Comparison of ENCODE assay signal across 8 cellular contexts in genomic region chr21:43713123-43713522, GRCh38. TPM values are rescaled to one million over a fixed set of nuclear protein-coding genes. Genes with fewer than 3 reads are reported as not detected.
DNase-seq lines count a peak whose midpoint lies in the region; ATAC-seq and TF ChIP-seq lines count a peak whose summit lies in the region.
"Not testable (repeated sequence)": the region's sequence is repeated elsewhere in the genome, so short reads cannot be mapped to it uniquely, and the experiment has no call there.

No MANE protein-coding gene starts in this region.

- H3K27ac Mint-ChIP-seq in HFFc6 (peak overlapping the region; percentile 90), chondrocyte (ENCODE audit: unreplicated experiment) (peak overlapping the region; percentile 95)

- not testable (repeated sequence) for H3K27me3 Mint-ChIP-seq in HFFc6 (ENCODE audit: insufficient read depth); chondrocyte (ENCODE audit: low read depth)

- H3K9me2 ChIP-seq in hepatocyte (replicated peaks; ENCODE audit: insufficient read depth), result not testable (repeated sequence)

- not testable (repeated sequence) for H2AFZ ChIP-seq in hepatocyte

- TF ChIP-seq POLR2A in thyroid gland (IDR thresholded peaks at IDR 0.05), result not testable (repeated sequence)

- H3K27ac ChIP-seq in 22Rv1 (peak overlapping the region; percentile 83), SJSA1 (peak overlapping the region; percentile 81), hepatocyte (peak overlapping the region; percentile 96), mucosa of rectum (ENCODE audit: low read depth in 2 of 2, low read length in 2 of 2) (peak overlapping the region; percentile 87 to 91), psoas muscle (peak overlapping the region; percentile 50), thyroid gland (peak overlapping the region; percentile 90 to 95 (median 95))

- not testable (repeated sequence) for DNase-seq in HFFc6; SJSA1 (ENCODE audit: low read depth in 1 of 2, low spot score in 2 of 2); chondrocyte (ENCODE audit: low spot score); hepatocyte (ENCODE audit: low spot score); psoas muscle; thyroid gland

- H4K20me1 ChIP-seq in hepatocyte (ENCODE audit: insufficient read depth, poor library complexity, severe bottlenecking), result not testable (repeated sequence)

- intact Hi-C loops in psoas muscle (cut with DNase I); thyroid gland (cut with DNase I): not testable (repeated sequence)

- H3K4me2 ChIP-seq in hepatocyte, result not testable (repeated sequence)

- not testable (repeated sequence) for H3K4me3 ChIP-seq in SJSA1; hepatocyte; mucosa of rectum (ENCODE audit: low read length in 2 of 2); psoas muscle; thyroid gland (replicated peaks in 1 of 3)

- not testable (repeated sequence) for ATAC-seq in psoas muscle

- H3K4me1 ChIP-seq in SJSA1 (replicated peaks), result peaks cover 16% of the 10 kb centered on the region
- H3K4me1 ChIP-seq in hepatocyte (ENCODE audit: insufficient read depth); psoas muscle: not testable (repeated sequence)
- H3K4me1 ChIP-seq in mucosa of rectum (ENCODE audit: control insufficient read depth in 2 of 2, insufficient read depth in 2 of 2, low read length in 2 of 2), result peaks cover 15 to 24% of the 10 kb centered on the region in 2 donors
- peaks cover 11 to 21% of the 10 kb centered on the region in 2 donors for H3K4me1 ChIP-seq in thyroid gland

- not testable (repeated sequence) for H3K36me3 ChIP-seq in SJSA1; hepatocyte (replicated peaks; ENCODE audit: insufficient read depth, low read depth); mucosa of rectum (ENCODE audit: control insufficient read depth in 2 of 2, insufficient read depth in 2 of 2, low read length in 2 of 2); psoas muscle (ENCODE audit: insufficient read depth in 1 of 2, low read depth in 1 of 2); thyroid gland

- H3K4me1 Mint-ChIP-seq in HFFc6 (ENCODE audit: low read depth), result peaks cover 38% of the 10 kb centered on the region
- H3K4me1 Mint-ChIP-seq in chondrocyte (ENCODE audit: low read depth), result peaks cover 35% of the 10 kb centered on the region

- TF ChIP-seq CTCF in 22Rv1 (IDR thresholded peaks at IDR 0.05); HFFc6 (IDR thresholded peaks at IDR 0.05); chondrocyte (IDR thresholded peaks at IDR 0.05); hepatocyte (IDR thresholded peaks at IDR 0.05; ENCODE audit: poor library complexity); psoas muscle (IDR thresholded peaks at IDR 0.05); thyroid gland (IDR thresholded peaks at IDR 0.05): not testable (repeated sequence)

- not testable (repeated sequence) for H3K79me2 ChIP-seq in hepatocyte

- peak overlapping the region in 1 of 2 donors; percentile 59 for H3K9ac ChIP-seq in mucosa of rectum (ENCODE audit: low read depth in 1 of 2, low read length in 2 of 2)

- not testable (repeated sequence) for H3K27me3 ChIP-seq in SJSA1 (replicated peaks); hepatocyte; mucosa of rectum (ENCODE audit: control insufficient read depth in 2 of 2, insufficient read depth in 2 of 2, low read length in 2 of 2); psoas muscle (ENCODE audit: insufficient read depth in 3 of 3, low read length in 2 of 3); thyroid gland

- WGBS in hepatocyte (ENCODE audit: low lambda C conversion rate, missing lambda C conversion rate), result 98% methylated on average over 6 of the region's 6 CpGs
- WGBS in psoas muscle, 3 donors, result 96 to 99% (median 97%) methylated on average over 5 to 6 of the region's 6 CpGs
- WGBS in thyroid gland, 2 donors, result 94 to 97% methylated on average over 6 of the region's 6 CpGs

- H3K9me3 Mint-ChIP-seq in HFFc6; chondrocyte (ENCODE audit: low read depth): not testable (repeated sequence)

- not testable (repeated sequence) for H3K9me3 ChIP-seq in SJSA1 (replicated peaks); hepatocyte (ENCODE audit: low read depth); mucosa of rectum (ENCODE audit: control insufficient read depth in 2 of 2, low read length in 2 of 2); psoas muscle; thyroid gland

- not testable (repeated sequence) for H3K4me3 Mint-ChIP-seq in HFFc6; chondrocyte (ENCODE audit: unreplicated experiment)

- H3K36me3 Mint-ChIP-seq in HFFc6 (ENCODE audit: low read depth); chondrocyte (ENCODE audit: low read depth): not testable (repeated sequence)

RNA-seq across cellular contexts. Expression of gene PDXK, which starts 5.8 kb away (rescaled TPM):
- total RNA-seq in HFFc6 (2021; fragmentation: NEBNext Ultra II Directional; extraction: Animal tissue kit (Norgen Biotek cat#: 25700)), result 100 to 1,000 TPM; 154 to 160 (median 157) TPM
- 78.8 and 81.6 TPM in 2 replicates for total RNA-seq in SJSA1 (2014; rRNA removed; shearing (Covaris generic))
- total RNA-seq in chondrocyte (213 to 234 TPM (median 216 TPM) in 3 replicates), hepatocyte (80.3 and 103 TPM in 2 replicates), psoas muscle (10 to 100 TPM; 28.8 to 43.2 (median 38.5) TPM), thyroid gland (10 to 100 TPM; 70.6 to 95.5 (median 92.4) TPM)
- polyA plus RNA-seq in hepatocyte (185 and 192 TPM in 2 replicates), psoas muscle (10 to 100 TPM; 17.2 to 96.5 (median 20.2) TPM)

RNA-seq across cellular contexts. Expression of gene RRP1B, which starts 53.8 kb away (rescaled TPM):
- 10 to 100 TPM; 26.9 to 34.4 (median 27.6) TPM for total RNA-seq in HFFc6 (2021; fragmentation: NEBNext Ultra II Directional; extraction: Animal tissue kit (Norgen Biotek cat#: 25700))
- 35.4 and 37.9 TPM in 2 replicates for total RNA-seq in SJSA1 (2014; rRNA removed; shearing (Covaris generic))
- total RNA-seq in chondrocyte (24.5 to 29.0 TPM (median 24.8 TPM) in 3 replicates), hepatocyte (19.2 and 20.3 TPM in 2 replicates), psoas muscle (10 to 100 TPM; 14.4 to 21.6 (median 18.1) TPM), thyroid gland (10 to 100 TPM; 19.7 to 22.8 (median 20.5) TPM)
- polyA plus RNA-seq in hepatocyte (16.5 and 18.6 TPM in 2 replicates), psoas muscle (10 to 100 TPM in 2 of 3 donors, 1 to 10 TPM in 1; 6.0 to 21.2 (median 20.2) TPM)

RNA-seq across cellular contexts. Expression of gene HSF2BP, which starts 53.8 kb away (rescaled TPM):
- under 1 TPM; 0.33 to 0.90 (median 0.59) TPM for total RNA-seq in HFFc6 (2021; fragmentation: NEBNext Ultra II Directional; extraction: Animal tissue kit (Norgen Biotek cat#: 25700))
- total RNA-seq in SJSA1 (2014; rRNA removed; shearing (Covaris generic)), result 1.6 and 2.8 TPM in 2 replicates
- total RNA-seq in chondrocyte, result 3.5 to 5.0 TPM (median 4.0 TPM) in 3 replicates
- total RNA-seq in hepatocyte, result 1.4 and 2.1 TPM in 2 replicates
- polyA plus RNA-seq in hepatocyte, result 1.3 and 3.1 TPM in 2 replicates
- under 1 TPM in 3 of 4 donors, not detected in 1; 0.16 to 0.23 (median 0.19) TPM for total RNA-seq in psoas muscle
- polyA plus RNA-seq in psoas muscle, result 1 to 10 TPM in 1 of 3 donors, under 1 TPM in 2; 0.32 to 1.7 (median 0.35) TPM
- 1 to 10 TPM in 1 of 4 donors, under 1 TPM in 3; 0.33 to 1.2 (median 0.84) TPM for total RNA-seq in thyroid gland
